9 cellular contexts compared by ENCODE assay signal in genomic region chr2:198913394-198914152, GRCh38.
DNase-seq lines count a peak whose midpoint lies in the region; ATAC-seq lines count a peak whose summit lies in the region.
"Had no signal": no experiment of that assay in that cellular context is flagged by ENCODE, and none has a peak within 500 bp of the region (broad histone marks: within the 10 kb centered on the region; RNA-seq: fewer than 3 reads in every experiment).

No MANE protein-coding gene starts in this region.

- H3K27ac Mint-ChIP-seq in immature natural killer cell = no peak overlapping the region

- H3K27ac ChIP-seq in epithelial cell of prostate = peak overlapping the region; percentile 43

- no peak overlapping the region for H3K4me3 Mint-ChIP-seq in immature natural killer cell

- H3K36me3 Mint-ChIP-seq in immature natural killer cell = no peaks in the 10 kb centered on the region

- H3K9me3 Mint-ChIP-seq in immature natural killer cell = peaks cover 5 to 19% (median 7%) of the 10 kb centered on the region in 6 donors

- DNase-seq in epithelial cell of prostate (ENCODE audit: low read depth, low spot score) = peak; percentile 27
- DNase-seq in HT-29 (ENCODE audit: low spot score) = no peak
- DNase-seq in H4 (ENCODE audit: low spot score) = no peak
- no peak for DNase-seq in immature natural killer cell
- no peak for DNase-seq in stimulated activated CD4-positive, alpha-beta T cell treated with anti-CD3 and anti-CD28 coated beads, Interleukin-12 subunit alpha, Interleukin-12 subunit beta, amount 100 ng/mL, for 4 hours
- DNase-seq: NCI-H1694 had no signal

- no peaks in the 10 kb centered on the region for H3K27me3 Mint-ChIP-seq in immature natural killer cell (ENCODE audit: low read depth in 3 of 3)

- ATAC-seq in GM18520 (IDR thresholded peaks at IDR 0.05; ENCODE audit: unreplicated experiment) = peak; percentile 97
- ATAC-seq in GM21723 (IDR thresholded peaks at IDR 0.05; ENCODE audit: unreplicated experiment) = peak; percentile 99
- ATAC-seq in HG03457 (IDR thresholded peaks at IDR 0.05; ENCODE audit: unreplicated experiment) = peak; percentile 97

- no peaks in the 10 kb centered on the region for H3K4me1 Mint-ChIP-seq in immature natural killer cell
